In the genomic region with DNA sequence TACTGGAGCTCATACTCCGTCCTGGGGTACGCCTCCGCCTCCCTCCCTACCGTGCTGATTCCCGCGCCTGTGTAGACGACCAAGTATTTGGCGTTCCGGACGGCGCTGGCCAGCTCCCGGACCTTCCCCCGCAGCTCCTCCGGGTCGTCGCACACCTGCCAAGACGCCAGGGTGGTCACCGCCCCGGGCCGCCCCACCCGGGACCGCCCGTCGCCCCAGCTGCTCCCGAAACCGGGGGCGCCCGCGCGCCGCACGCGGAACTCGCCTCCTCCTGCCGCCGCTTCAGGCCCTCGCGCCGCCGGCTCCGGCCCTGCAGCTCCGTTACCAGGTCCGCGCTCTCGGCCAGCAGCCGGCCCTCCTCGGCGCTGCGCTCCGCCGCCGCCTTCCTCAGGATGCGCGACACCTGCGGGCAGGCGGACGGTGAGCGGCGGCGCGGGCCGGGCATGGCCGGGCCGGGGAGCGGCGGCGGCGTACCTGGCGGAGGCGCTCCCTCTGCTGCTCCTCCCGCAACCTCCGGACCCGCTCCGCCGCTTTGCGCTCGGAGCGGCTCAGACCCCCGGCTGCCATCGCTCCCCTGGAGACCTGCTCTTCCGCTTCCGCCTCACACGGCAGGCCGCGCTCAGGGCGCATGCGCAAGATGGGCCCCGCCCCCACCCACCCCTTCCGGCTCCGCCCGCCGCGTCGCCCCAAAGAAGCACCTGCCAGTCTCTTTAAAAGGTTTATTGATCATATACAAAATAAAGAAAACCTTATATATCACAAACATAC, we compare ENCODE assay signal across 8 cellular contexts. TPM values are rescaled to one million over a fixed set of nuclear protein-coding genes. Genes with fewer than 3 reads are reported as not detected.
DNase-seq lines count a peak whose midpoint lies in the region; ATAC-seq, FAIRE-seq and TF ChIP-seq lines count a peak whose summit lies in the region.

A gene with protein sequence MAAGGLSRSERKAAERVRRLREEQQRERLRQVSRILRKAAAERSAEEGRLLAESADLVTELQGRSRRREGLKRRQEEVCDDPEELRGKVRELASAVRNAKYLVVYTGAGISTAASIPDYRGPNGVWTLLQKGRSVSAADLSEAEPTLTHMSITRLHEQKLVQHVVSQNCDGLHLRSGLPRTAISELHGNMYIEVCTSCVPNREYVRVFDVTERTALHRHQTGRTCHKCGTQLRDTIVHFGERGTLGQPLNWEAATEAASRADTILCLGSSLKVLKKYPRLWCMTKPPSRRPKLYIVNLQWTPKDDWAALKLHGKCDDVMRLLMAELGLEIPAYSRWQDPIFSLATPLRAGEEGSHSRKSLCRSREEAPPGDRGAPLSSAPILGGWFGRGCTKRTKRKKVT (minus strand): TSS at position 612 of the 768 bp plus-strand sequence. CDS start 45 bp downstream, at position 567.

- peak; percentile 98 for DNase-seq in GM10248 (ENCODE audit: extremely low spot score)
- DNase-seq in NCI-H1694 treated with DMSO at 0.1 percent for 48 hours (lab: John Stamatoyannopoulos, UW) = peak; percentile 67
- DNase-seq in T1000 (lab: John Stamatoyannopoulos, UW) = peak; percentile 92
- no peak for DNase-seq in astrocyte (ENCODE audit: low read depth)
- DNase-seq in hepatocyte (ENCODE audit: low spot score) = peak; percentile 91
- no peak for DNase-seq in retinal pigment epithelial cell (ENCODE audit: low read depth)

- peak within 1 kb of the TSS; percentile 26 for H3K27ac ChIP-seq in astrocyte (ENCODE audit: low read depth, low read length)
- peak within 1 kb of the TSS; percentile 82 for H3K27ac ChIP-seq in hepatocyte

- peak within 1 kb of the TSS; percentile 81 for H3K27ac Mint-ChIP-seq in astrocyte (ENCODE audit: unreplicated experiment)

- peak within 1 kb of the TSS; percentile 75 for H3K9ac ChIP-seq in astrocyte (ENCODE audit: low read length)

- peak within 1 kb of the TSS; percentile 87 for H3K4me3 Mint-ChIP-seq in astrocyte (ENCODE audit: unreplicated experiment)

- peaks cover 75% of the 10 kb centered on the region for H3K79me2 ChIP-seq in astrocyte (ENCODE audit: insufficient read depth, low read length)
- peaks cover 69% of the 10 kb centered on the region for H3K79me2 ChIP-seq in hepatocyte

- H3K9me3 Mint-ChIP-seq in astrocyte (ENCODE audit: unreplicated experiment) = peaks cover 1% of the 10 kb centered on the region

- POLR2A ChIA-PET in GM10248 (lab: Yijun Ruan, JAX) = interaction anchor here (0.7 to 1.1 kb wide), 2 partner anchors 9 to 49 kb away, joined by 3 to 8 read pairs; no protein-coding TSS in a partner anchor

- H2AFZ ChIP-seq in astrocyte (ENCODE audit: low read depth, low read length) = no peak within 1 kb of the TSS
- no peak within 1 kb of the TSS for H2AFZ ChIP-seq in hepatocyte

- H3K9me3 ChIP-seq in astrocyte (ENCODE audit: insufficient read depth, low read depth, low read length) (no peaks in the 10 kb centered on the region), hepatocyte (ENCODE audit: low read depth) (no peaks in the 10 kb centered on the region)

- H4K20me1 ChIP-seq in astrocyte (ENCODE audit: insufficient read depth, low read length) = peaks cover 85% of the 10 kb centered on the region
- H4K20me1 ChIP-seq in hepatocyte (ENCODE audit: insufficient read depth, poor library complexity, severe bottlenecking) = peaks cover 37% of the 10 kb centered on the region

- ATAC-seq in HG02840 (IDR thresholded peaks at IDR 0.05; ENCODE audit: low FRiP score, unreplicated experiment) (peak; percentile 69), HG02884 (IDR thresholded peaks at IDR 0.05; ENCODE audit: unreplicated experiment) (no peak)

- peaks cover 13% of the 10 kb centered on the region for H3K4me1 Mint-ChIP-seq in astrocyte (ENCODE audit: low read depth, unreplicated experiment)

- H3K4me3 ChIP-seq in astrocyte (ENCODE audit: insufficient read depth, low read depth, low read length) = peak within 1 kb of the TSS; percentile 66
- H3K4me3 ChIP-seq in hepatocyte = peak within 1 kb of the TSS; percentile 100
- H3K4me3 ChIP-seq in retinal pigment epithelial cell (ENCODE audit: low read length) = peak within 1 kb of the TSS; percentile 76

- WGBS in hepatocyte (ENCODE audit: low lambda C conversion rate, missing lambda C conversion rate) = 3% methylated on average over 58 of the region's 94 CpGs

- H3K27me3 ChIP-seq in astrocyte (ENCODE audit: insufficient read depth, low read length) = no peaks in the 10 kb centered on the region
- H3K27me3 ChIP-seq in hepatocyte = no peaks in the 10 kb centered on the region

- H3K4me1 ChIP-seq in astrocyte (ENCODE audit: insufficient read depth, low read length) = peaks cover 8% of the 10 kb centered on the region
- peaks cover 18% of the 10 kb centered on the region for H3K4me1 ChIP-seq in hepatocyte (ENCODE audit: insufficient read depth)

- H3K4me2 ChIP-seq in astrocyte (ENCODE audit: low read length) (peak within 1 kb of the TSS; percentile 85), hepatocyte (peak within 1 kb of the TSS; percentile 96)

- H3K36me3 ChIP-seq in astrocyte (ENCODE audit: insufficient read depth, low read length) (peaks cover 12% of the 10 kb centered on the region), hepatocyte (replicated peaks; ENCODE audit: insufficient read depth, low read depth) (no peaks in the 10 kb centered on the region)

- no peaks in the 10 kb centered on the region for H3K9me2 ChIP-seq in hepatocyte (replicated peaks; ENCODE audit: insufficient read depth)

- no peak for FAIRE-seq in astrocyte (lab: Jason Lieb, UNC)

- peaks cover 22% of the 10 kb centered on the region for H3K36me3 Mint-ChIP-seq in astrocyte (ENCODE audit: low read depth, unreplicated experiment)

- no peak for TF ChIP-seq CTCF in GM10248 (IDR thresholded peaks at IDR 0.05; ENCODE audit: control extremely low read depth, extremely low read depth, low read depth, missing control alignments)
- TF ChIP-seq CTCF in astrocyte (IDR thresholded peaks at IDR 0.05; ENCODE audit: insufficient read depth, low read depth, low read length) = no peak
- TF ChIP-seq CTCF in hepatocyte (IDR thresholded peaks at IDR 0.05; ENCODE audit: poor library complexity) = no peak
- TF ChIP-seq CTCF in retinal pigment epithelial cell (conservative IDR thresholded peaks at IDR 0.05; ENCODE audit: low read depth, low read length) = no peak

- CTCF ChIA-PET in GM10248 (lab: Yijun Ruan, JAX) = interaction anchor here (1.0 to 1.3 kb wide), 5 partner anchors 7 to 112 kb away, joined by 3 to 9 read pairs (median 3); a partner anchor contains a TSS

- no peaks in the 10 kb centered on the region for H3K27me3 Mint-ChIP-seq in astrocyte (ENCODE audit: low read depth, unreplicated experiment)

RNA-seq across cellular contexts. Expression of the gene that starts here (rescaled TPM):
- 26.5 and 30.2 TPM in 2 replicates for total RNA-seq in astrocyte
- 16.5 and 18.6 TPM in 2 replicates for total RNA-seq in hepatocyte
- 35.2 and 36.0 TPM in 2 replicates for polyA plus RNA-seq in hepatocyte

Comparison
In these comparisons a context has a peak if more than half of its experiments do, and no peak if none do; other contexts are left out.
1. DNase-seq: peak in GM10248 (single experiment), NCI-H1694 treated with DMSO at 0.1 percent for 48 hours (single experiment), T1000 (single experiment) and hepatocyte (single experiment); none in astrocyte (single experiment) and retinal pigment epithelial cell (single experiment).
2. Peak in every context shown above with its lines, with median percentiles within 50 percentile points of each other: H3K4me3 ChIP-seq.